20 cellular contexts compared by ENCODE assay signal in the genomic region with DNA sequence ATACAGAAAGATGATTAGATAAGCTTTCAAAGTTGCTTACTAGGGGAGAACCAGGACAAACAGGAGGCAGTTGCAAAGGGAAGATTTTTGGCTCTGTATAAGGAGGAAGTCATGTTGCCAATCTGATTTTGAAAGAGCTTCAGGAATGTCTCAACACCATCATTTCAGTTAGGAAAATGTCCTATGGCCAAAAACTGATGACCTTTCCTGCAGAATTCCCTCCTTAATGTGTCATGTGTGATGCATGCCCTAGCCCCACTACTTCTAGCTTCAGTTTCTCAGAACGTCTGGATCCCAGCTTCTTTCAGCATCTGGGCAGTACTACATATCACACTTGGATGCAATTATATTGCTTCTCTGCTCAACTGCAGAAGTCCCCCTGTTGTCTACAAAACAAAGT.
DNase-seq lines count a peak whose midpoint lies in the region; ATAC-seq and TF ChIP-seq lines count a peak whose summit lies in the region.
"Had no signal": no experiment of that assay in that cellular context is flagged by ENCODE, and none has a peak within 500 bp of the region (broad histone marks: within the 10 kb centered on the region; RNA-seq: fewer than 3 reads in every experiment).

No MANE protein-coding gene starts in this region.

- no peaks in the 10 kb centered on the region for H3K79me1 ChIP-seq in mesenchymal stem cell (replicated peaks; ENCODE audit: low read length, poor library complexity, severe bottlenecking)

- no peak overlapping the region for H2BK5ac ChIP-seq in mesenchymal stem cell (ENCODE audit: low read depth, low read length, poor library complexity, severe bottlenecking)

- no peaks in the 10 kb centered on the region for H3K27me3 ChIP-seq in mesenchymal stem cell (ENCODE audit: control insufficient read depth in 1 of 2, insufficient read depth in 1 of 2, low read length in 2 of 2)
- H3K27me3 ChIP-seq in lower lobe of right lung (ENCODE audit: low read depth): no peaks in the 10 kb centered on the region
- H3K27me3 ChIP-seq: suprapubic skin had no signal

- intact Hi-C loops in lower lobe of right lung (cut with DNase I): no loop called here

- H3K27ac Mint-ChIP-seq in HFFc6 (peak overlapping the region; percentile 14; the same call in 1 of the 2 replicates), chondrocyte (ENCODE audit: unreplicated experiment) (peak overlapping the region; percentile 6)
- H3K27ac Mint-ChIP-seq: activated naive CD4-positive, alpha-beta T cell treated with anti-CD3 and anti-CD28 coated beads, Interleukin-2, amount 50 U/mL, for 24 hours; activated T-cell treated with anti-CD3 and anti-CD28 coated beads, Interleukin-2, amount 50 U/mL, for 72 hours; GM23338 had no signal

- ATAC-seq in GM18907 (IDR thresholded peaks at IDR 0.05; ENCODE audit: unreplicated experiment) (no peak), GM19397 (IDR thresholded peaks at IDR 0.05; ENCODE audit: unreplicated experiment) (no peak), lower lobe of right lung (no peak)
- ATAC-seq: activated T-cell treated with anti-CD3 and anti-CD28 coated beads, Interleukin-2, amount 50 U/mL, for 72 hours; GM23338 had no signal

- no peak overlapping the region for H3K4me3 ChIP-seq in mesenchymal stem cell (ENCODE audit: insufficient read depth in 1 of 2, low read depth in 1 of 2, low read length in 2 of 2)
- no peak overlapping the region for H3K4me3 ChIP-seq in lower lobe of right lung
- H3K4me3 ChIP-seq: GM23338, psoas muscle, suprapubic skin had no signal

- H3K9me3 Mint-ChIP-seq in HFFc6: no peaks in the 10 kb centered on the region
- H3K9me3 Mint-ChIP-seq in chondrocyte (ENCODE audit: low read depth): no peaks in the 10 kb centered on the region
- H3K9me3 Mint-ChIP-seq: activated naive CD4-positive, alpha-beta T cell treated with anti-CD3 and anti-CD28 coated beads, Interleukin-2, amount 50 U/mL, for 24 hours; activated T-cell treated with anti-CD3 and anti-CD28 coated beads, Interleukin-2, amount 50 U/mL, for 72 hours; GM23338 had no signal

- no peak overlapping the region for H2BK15ac ChIP-seq in mesenchymal stem cell (ENCODE audit: low read depth, poor library complexity, severe bottlenecking)

- no peak for TF ChIP-seq CTCF in HFFc6 (IDR thresholded peaks at IDR 0.05)
- no peak for TF ChIP-seq CTCF in chondrocyte (IDR thresholded peaks at IDR 0.05)
- TF ChIP-seq CTCF in lower lobe of right lung (IDR thresholded peaks at IDR 0.05): no peak

- DNase-seq in AG20443 (ENCODE audit: low spot score): peak; percentile 74
- DNase-seq in HFFc6: peak; percentile 5
- DNase-seq in chondrocyte (ENCODE audit: low spot score): no peak
- DNase-seq in mesenchymal stem cell: peak; percentile 18
- no peak for DNase-seq in lower lobe of right lung
- no peak for DNase-seq in epidermal melanocyte (ENCODE audit: insufficient read length, low spot score)
- DNase-seq: activated T-cell treated with anti-CD3 and anti-CD28 coated beads, Interleukin-2, amount 50 U/mL, for 72 hours; cortex of kidney; DND-41; Karpas-422; NCI-H1417; NCI-H748 treated with DMSO at 0.1 percent for 48 hours; psoas muscle; stimulated activated CD4-positive, alpha-beta T cell treated with anti-CD3 and anti-CD28 coated beads, Interleukin-12 subunit alpha, Interleukin-12 subunit beta, amount 100 ng/mL, for 4 hours; T-helper 2 cell had no signal

- H2BK120ac ChIP-seq in mesenchymal stem cell (ENCODE audit: low read depth, low read length): no peak overlapping the region

- no peak overlapping the region for H2AK5ac ChIP-seq in mesenchymal stem cell (ENCODE audit: low read length, severe bottlenecking)

- H3K4me2 ChIP-seq in mesenchymal stem cell (ENCODE audit: low read length, poor library complexity, severe bottlenecking): no peak overlapping the region
- H3K4me2 ChIP-seq: GM23338 had no signal

- H3K4me1 ChIP-seq in mesenchymal stem cell (ENCODE audit: control insufficient read depth, insufficient read depth, low read depth, low read length) (peaks cover 2% of the 10 kb centered on the region), lower lobe of right lung (no peaks in the 10 kb centered on the region)
- H3K4me1 ChIP-seq: psoas muscle had no signal

- no peak overlapping the region for H4K8ac ChIP-seq in mesenchymal stem cell (ENCODE audit: low read length)

- no peak overlapping the region for H4K91ac ChIP-seq in mesenchymal stem cell (ENCODE audit: low read length)

- H3K9ac ChIP-seq in mesenchymal stem cell (ENCODE audit: low read length): peak overlapping the region; percentile 31

- H3K18ac ChIP-seq in mesenchymal stem cell (ENCODE audit: low read depth in 1 of 2, low read length in 2 of 2): no peak overlapping the region

- H3K4me1 Mint-ChIP-seq in HFFc6 (ENCODE audit: low read depth) (peaks cover 15% of the 10 kb centered on the region), chondrocyte (ENCODE audit: low read depth) (peaks cover 36% of the 10 kb centered on the region)
- H3K4me1 Mint-ChIP-seq: activated naive CD4-positive, alpha-beta T cell treated with anti-CD3 and anti-CD28 coated beads, Interleukin-2, amount 50 U/mL, for 24 hours; GM23338 had no signal

- no peak overlapping the region for H3K14ac ChIP-seq in mesenchymal stem cell (ENCODE audit: low read length in 2 of 2)

- no peak overlapping the region for H3K23ac ChIP-seq in mesenchymal stem cell (ENCODE audit: low read length in 2 of 2)

- no peak overlapping the region for H3K27ac ChIP-seq in mesenchymal stem cell (ENCODE audit: low read length, poor library complexity, severe bottlenecking)
- no peak overlapping the region for H3K27ac ChIP-seq in lower lobe of right lung
- H3K27ac ChIP-seq: psoas muscle, suprapubic skin had no signal

- no peak overlapping the region for H3K4me3 Mint-ChIP-seq in HFFc6
- H3K4me3 Mint-ChIP-seq in chondrocyte (ENCODE audit: unreplicated experiment): no peak overlapping the region
- H3K4me3 Mint-ChIP-seq: activated naive CD4-positive, alpha-beta T cell treated with anti-CD3 and anti-CD28 coated beads, Interleukin-2, amount 50 U/mL, for 24 hours; activated T-cell treated with anti-CD3 and anti-CD28 coated beads, Interleukin-2, amount 50 U/mL, for 72 hours; GM23338 had no signal

- H3K9me3 ChIP-seq in mesenchymal stem cell (ENCODE audit: control insufficient read depth, low read length) (no peaks in the 10 kb centered on the region), lower lobe of right lung (no peaks in the 10 kb centered on the region)
- H3K9me3 ChIP-seq: psoas muscle, suprapubic skin had no signal

- H2AFZ ChIP-seq in mesenchymal stem cell (ENCODE audit: low read depth, low read length): no peak overlapping the region
- H2AFZ ChIP-seq: GM23338 had no signal

- no peak overlapping the region for H3K4ac ChIP-seq in mesenchymal stem cell (ENCODE audit: low read depth in 1 of 2, low read length in 2 of 2)

- H3K27me3 Mint-ChIP-seq in HFFc6 (ENCODE audit: insufficient read depth) (no peaks in the 10 kb centered on the region; the same call in 1 of the 2 replicates), chondrocyte (ENCODE audit: low read depth) (no peaks in the 10 kb centered on the region)

- H3K36me3 ChIP-seq in mesenchymal stem cell (ENCODE audit: control insufficient read depth in 1 of 2, insufficient read depth in 2 of 2, low read depth in 1 of 2, low read length in 2 of 2) (no peaks in the 10 kb centered on the region), lower lobe of right lung (no peaks in the 10 kb centered on the region)
- H3K36me3 ChIP-seq: suprapubic skin had no signal

- 58% methylated on average over 1 of the region's 1 CpG for WGBS in mesenchymal stem cell

- no peak overlapping the region for H2BK12ac ChIP-seq in mesenchymal stem cell (ENCODE audit: low read length in 2 of 2)

- H3K36me3 Mint-ChIP-seq in HFFc6 (ENCODE audit: low read depth) (no peaks in the 10 kb centered on the region), chondrocyte (ENCODE audit: low read depth) (no peaks in the 10 kb centered on the region)
- H3K36me3 Mint-ChIP-seq: activated naive CD4-positive, alpha-beta T cell treated with anti-CD3 and anti-CD28 coated beads, Interleukin-2, amount 50 U/mL, for 24 hours had no signal

Comparison
In these comparisons a context has a peak if more than half of its experiments do, and no peak if none do; other contexts are left out.
1. DNase-seq: peak in AG20443 (single experiment), HFFc6 (single experiment) and mesenchymal stem cell (single experiment); none in chondrocyte (single experiment), lower lobe of right lung (single experiment) and epidermal melanocyte (single experiment).